In genomic region chr13:97234742-97235141, GRCh38 we compare ENCODE assay signal across 20 cellular contexts. TPM values are rescaled to one million over a fixed set of nuclear protein-coding genes. Genes with fewer than 3 reads are reported as not detected.
DNase-seq lines count a peak whose midpoint lies in the region; ATAC-seq and TF ChIP-seq lines count a peak whose summit lies in the region.
"Had no signal": no experiment of that assay in that cellular context is flagged by ENCODE, and none has a peak within 500 bp of the region (broad histone marks: within the 10 kb centered on the region; RNA-seq: fewer than 3 reads in every experiment).

No MANE protein-coding gene starts in this region.

- no peak for TF ChIP-seq CTCF in gastroesophageal sphincter (IDR thresholded peaks at IDR 0.05)
- no peak for TF ChIP-seq CTCF in nephron progenitor cell (IDR thresholded peaks at IDR 0.05)
- TF ChIP-seq CTCF in upper lobe of right lung (IDR thresholded peaks at IDR 0.05), result no peak

- peak overlapping the region; percentile 29 for H3K4me3 Mint-ChIP-seq in nephron progenitor cell
- H3K4me3 Mint-ChIP-seq: activated naive CD8-positive, alpha-beta T cell treated with anti-CD3 and anti-CD28 coated beads, Interleukin-2, amount 10 ng/mL, durations not matched to agents 7 days and 5 days; activated T-cell treated with anti-CD3 and anti-CD28 coated beads, Interleukin-2, amount 50 U/mL, for 24 hours; CD14-positive monocyte; neural crest cell had no signal

- ATAC-seq in left cardiac atrium, result peak; percentile 15 to 36
- ATAC-seq in Right ventricle myocardium superior (ENCODE audit: poor library complexity), result no peak
- no peak for ATAC-seq in gastroesophageal sphincter
- peak; percentile 74 for ATAC-seq in upper lobe of right lung
- ATAC-seq in HG03457 (IDR thresholded peaks at IDR 0.05; ENCODE audit: unreplicated experiment), result no peak
- no peak for ATAC-seq in HG02642 (IDR thresholded peaks at IDR 0.05; ENCODE audit: poor library complexity, unreplicated experiment)

- H3K9me3 ChIP-seq in gastroesophageal sphincter, result no peaks in the 10 kb centered on the region
- no peaks in the 10 kb centered on the region for H3K9me3 ChIP-seq in upper lobe of right lung

- H3K27me3 Mint-ChIP-seq in nephron progenitor cell (ENCODE audit: low read depth, poor library complexity), result no peaks in the 10 kb centered on the region
- H3K27me3 Mint-ChIP-seq: activated naive CD8-positive, alpha-beta T cell treated with anti-CD3 and anti-CD28 coated beads, Interleukin-2, amount 10 ng/mL, durations not matched to agents 7 days and 5 days; activated T-cell treated with anti-CD3 and anti-CD28 coated beads, Interleukin-2, amount 50 U/mL, for 24 hours had no signal

- WGBS in gastroesophageal sphincter (ENCODE audit: low coverage in 1 of 2), 2 donors, result 67 to 68% methylated on average over 5 to 11 of the region's 13 CpGs

- no peak for TF ChIP-seq POLR2A in gastroesophageal sphincter (IDR thresholded peaks at IDR 0.05)

- DNase-seq in left cardiac atrium (no peak), Right ventricle myocardium superior (no peak), nephron progenitor cell (no peak), upper lobe of right lung (no peak), NCI-H510A treated with DMSO at 0.1 percent for 48 hours (lab: John Stamatoyannopoulos, UW) (no peak)
- DNase-seq: activated CD4-positive, alpha-beta T cell treated with anti-CD3 and anti-CD28 coated beads, Interleukin-2, amount 50 U/mL, for 4 hours; activated naive CD8-positive, alpha-beta T cell treated with anti-CD3 and anti-CD28 coated beads, Interleukin-2, amount 10 ng/mL, durations not matched to agents 7 days and 5 days; activated T-cell treated with anti-CD3 and anti-CD28 coated beads, Interleukin-2, amount 50 U/mL, for 24 hours; DMS79; hypothalamus; stimulated activated CD4-positive, alpha-beta T cell treated with anti-CD3 and anti-CD28 coated beads, Interleukin-4, amount 100 ng/mL, for 24 hours had no signal

- H3K27me3 ChIP-seq in gastroesophageal sphincter (no peaks in the 10 kb centered on the region), upper lobe of right lung (no peaks in the 10 kb centered on the region)

- H3K9me3 Mint-ChIP-seq in nephron progenitor cell, result peaks cover 25% of the 10 kb centered on the region
- H3K9me3 Mint-ChIP-seq: activated naive CD8-positive, alpha-beta T cell treated with anti-CD3 and anti-CD28 coated beads, Interleukin-2, amount 10 ng/mL, durations not matched to agents 7 days and 5 days; activated T-cell treated with anti-CD3 and anti-CD28 coated beads, Interleukin-2, amount 50 U/mL, for 24 hours had no signal

- peaks cover 63% of the 10 kb centered on the region for H3K36me3 Mint-ChIP-seq in nephron progenitor cell (ENCODE audit: low read depth)

- H3K27ac ChIP-seq in gastroesophageal sphincter, result peak overlapping the region in 3 of 4 donors; percentile 79 to 83 (median 81)
- peak overlapping the region; percentile 14 for H3K27ac ChIP-seq in upper lobe of right lung
- H3K27ac ChIP-seq: epithelial cell of prostate, HL-60, KMS-11, SK-N-MC had no signal

- TF ChIP-seq EP300 in gastroesophageal sphincter (IDR thresholded peaks at IDR 0.05), result no peak

- H3K27ac Mint-ChIP-seq in nephron progenitor cell, result peak overlapping the region; percentile 95
- H3K27ac Mint-ChIP-seq: activated naive CD8-positive, alpha-beta T cell treated with anti-CD3 and anti-CD28 coated beads, Interleukin-2, amount 10 ng/mL, durations not matched to agents 7 days and 5 days; activated T-cell treated with anti-CD3 and anti-CD28 coated beads, Interleukin-2, amount 50 U/mL, for 24 hours; CD14-positive monocyte had no signal

- H3K4me3 ChIP-seq in gastroesophageal sphincter (peak overlapping the region in 1 of 2 donors; percentile 42), upper lobe of right lung (no peak overlapping the region)
- H3K4me3 ChIP-seq: SK-N-MC had no signal

- H3K4me1 ChIP-seq in gastroesophageal sphincter (peaks cover 25 to 100% (median 47%) of the 10 kb centered on the region in 3 donors), upper lobe of right lung (peaks cover 69% of the 10 kb centered on the region)

- intact Hi-C loops in left cardiac atrium (cut with DNase I), result no loop called here
- intact Hi-C loops in Right ventricle myocardium superior (cut with DNase I), result no loop called here
- intact Hi-C loops in upper lobe of right lung (cut with DNase I), result no loop called here

- peaks cover 42% of the 10 kb centered on the region for H3K4me1 Mint-ChIP-seq in nephron progenitor cell

- peaks cover 0 to 7% of the 10 kb centered on the region in 2 donors for H3K36me3 ChIP-seq in gastroesophageal sphincter
- H3K36me3 ChIP-seq in upper lobe of right lung, result peaks cover 4% of the 10 kb centered on the region

RNA-seq across cellular contexts. Expression of gene MBNL2, which starts 12.6 kb away (rescaled TPM):
- 10 to 100 TPM; 52.0 to 60.3 TPM for total RNA-seq in left cardiac atrium
- total RNA-seq in Right ventricle myocardium superior, result 69.3 TPM
- total RNA-seq in gastroesophageal sphincter, result 100 to 1,000 TPM; 113 to 129 (median 118) TPM
- total RNA-seq in upper lobe of right lung, result 60.6 TPM

Comparison
In these comparisons a context has a peak if more than half of its experiments do, and no peak if none do; other contexts are left out.
1. ATAC-seq: peak in left cardiac atrium (2 of 2) and upper lobe of right lung (single experiment); none in Right ventricle myocardium superior (single experiment), gastroesophageal sphincter (single experiment), HG03457 (single experiment) and HG02642 (single experiment).